In the genomic region with DNA sequence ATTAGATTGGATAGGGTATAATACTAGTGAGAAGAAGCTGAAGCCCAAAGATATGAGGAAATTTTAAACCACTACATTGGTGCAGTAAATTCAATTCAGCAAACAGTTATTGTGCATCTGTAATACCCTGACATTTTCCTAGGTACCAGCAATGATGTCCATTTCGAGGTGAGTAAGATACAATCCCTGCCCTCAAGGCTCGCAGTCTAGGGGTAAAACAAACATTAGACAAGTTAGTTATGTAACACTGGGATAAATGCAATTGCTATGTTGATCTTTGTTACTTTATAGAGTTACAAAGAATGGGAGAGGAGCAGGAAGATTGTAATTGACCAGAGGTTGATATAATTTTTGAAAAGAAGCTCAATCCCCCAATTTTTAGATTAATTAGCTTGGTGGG, we compare ENCODE assay signal across 21 cellular contexts.
"Had no signal": no experiment of that assay in that cellular context is flagged by ENCODE, and none has a peak within 500 bp of the region (broad histone marks: within the 10 kb centered on the region; RNA-seq: fewer than 3 reads in every experiment).

No MANE protein-coding gene starts in this region.

- H3K27ac Mint-ChIP-seq: immature natural killer cell; naive thymus-derived CD8-positive, alpha-beta T cell; stimulated activated naive B cell treated with anti-CD40 and anti-IgM and Interleukin-4, amounts not matched to agents 10 μg/mL and 1 μg/mL and 100 μg/mL, for 72 hours; stimulated activated naive CD8-positive, alpha-beta T cell treated with anti-CD3 and anti-CD28 coated beads, Interleukin-15, Interleukin-2, amounts not matched to agents 100 ng/mL and 50 ng/mL, for 24 hours had no signal

- H3K4me3 ChIP-seq: coronary artery, lower lobe of right lung, right lobe of liver, thoracic aorta, vagina had no signal

- H3K27ac ChIP-seq: coronary artery, lower lobe of right lung, right lobe of liver, thoracic aorta, vagina had no signal

- H3K36me3 ChIP-seq: lower lobe of right lung, right lobe of liver, thoracic aorta, vagina had no signal

- ATAC-seq: left colon; left ventricle myocardium superior; lower lobe of right lung; naive thymus-derived CD8-positive, alpha-beta T cell; right lobe of liver; stimulated activated naive B cell treated with anti-CD40 and anti-IgM and Interleukin-4, amounts not matched to agents 10 μg/mL and 1 μg/mL and 100 μg/mL, for 72 hours had no signal

- H3K36me3 Mint-ChIP-seq: immature natural killer cell; naive thymus-derived CD8-positive, alpha-beta T cell; stimulated activated naive B cell treated with anti-CD40 and anti-IgM and Interleukin-4, amounts not matched to agents 10 μg/mL and 1 μg/mL and 100 μg/mL, for 72 hours had no signal

- H3K4me1 ChIP-seq: lower lobe of right lung, right lobe of liver had no signal

- H3K9me3 ChIP-seq: lower lobe of right lung, right lobe of liver, thoracic aorta, vagina had no signal

- H3K27me3 ChIP-seq: right lobe of liver, vagina had no signal

- H3K4me3 Mint-ChIP-seq: immature natural killer cell; naive thymus-derived CD8-positive, alpha-beta T cell; neural crest cell; stimulated activated naive B cell treated with anti-CD40 and anti-IgM and Interleukin-4, amounts not matched to agents 10 μg/mL and 1 μg/mL and 100 μg/mL, for 72 hours; stimulated activated naive CD8-positive, alpha-beta T cell treated with anti-CD3 and anti-CD28 coated beads, Interleukin-15, Interleukin-2, amounts not matched to agents 100 ng/mL and 50 ng/mL, for 24 hours had no signal

- H3K4me1 Mint-ChIP-seq: naive thymus-derived CD8-positive, alpha-beta T cell; stimulated activated naive B cell treated with anti-CD40 and anti-IgM and Interleukin-4, amounts not matched to agents 10 μg/mL and 1 μg/mL and 100 μg/mL, for 72 hours had no signal

- H3K27me3 Mint-ChIP-seq: naive thymus-derived CD8-positive, alpha-beta T cell; stimulated activated naive B cell treated with anti-CD40 and anti-IgM and Interleukin-4, amounts not matched to agents 10 μg/mL and 1 μg/mL and 100 μg/mL, for 72 hours; stimulated activated naive CD8-positive, alpha-beta T cell treated with anti-CD3 and anti-CD28 coated beads, Interleukin-15, Interleukin-2, amounts not matched to agents 100 ng/mL and 50 ng/mL, for 24 hours had no signal

- DNase-seq: dermis blood vessel endothelial cell; effector memory CD4-positive, alpha-beta T cell; hypothalamus; immature natural killer cell; islet precursor cell; kidney glomerular epithelial cell; left colon; left ventricle myocardium superior; lower lobe of right lung; naive thymus-derived CD8-positive, alpha-beta T cell; right lobe of liver; small intestine; stimulated activated CD4-positive, alpha-beta T cell treated with anti-CD3 and anti-CD28 coated beads, Interleukin-15, amount 100 ng/mL, for 24 hours; stimulated activated CD4-positive, alpha-beta T cell treated with anti-CD3 and anti-CD28 coated beads, Interleukin-2, amount 100 ng/mL, for 48 hours; stimulated activated naive B cell treated with anti-CD40 and anti-IgM and Interleukin-4, amounts not matched to agents 10 μg/mL and 1 μg/mL and 100 μg/mL, for 72 hours; trophoblast cell had no signal

- H3K9me3 Mint-ChIP-seq: naive thymus-derived CD8-positive, alpha-beta T cell; neural crest cell; stimulated activated naive B cell treated with anti-CD40 and anti-IgM and Interleukin-4, amounts not matched to agents 10 μg/mL and 1 μg/mL and 100 μg/mL, for 72 hours; stimulated activated naive CD8-positive, alpha-beta T cell treated with anti-CD3 and anti-CD28 coated beads, Interleukin-15, Interleukin-2, amounts not matched to agents 100 ng/mL and 50 ng/mL, for 24 hours had no signal
